ENCODE assay signal across 25 cellular contexts in genomic region chr3:105912891-105913290, GRCh38.
"Had no signal": no experiment of that assay in that cellular context is flagged by ENCODE, and none has a peak within 500 bp of the region (broad histone marks: within the 10 kb centered on the region; RNA-seq: fewer than 3 reads in every experiment).

No MANE protein-coding gene starts in this region.

- H3K4me3 Mint-ChIP-seq: dendritic cell treated with granulocyte-macrophage colony-stimulating factor and Interleukin-4, amounts not matched to agents 40 ng/mL and 50 ng/mL, for 4 days; effector memory CD8-positive, alpha-beta T cell; endodermal cell had no signal

- H3K27me3 ChIP-seq: colonic mucosa, esophagus muscularis mucosa, esophagus squamous epithelium, foreskin keratinocyte, gastrocnemius medialis, gastroesophageal sphincter, heart left ventricle, heart right ventricle had no signal

- H3K27ac Mint-ChIP-seq: dendritic cell treated with granulocyte-macrophage colony-stimulating factor and Interleukin-4, amounts not matched to agents 40 ng/mL and 50 ng/mL, for 4 days; effector memory CD8-positive, alpha-beta T cell; endodermal cell had no signal

- H3K9me3 ChIP-seq: colonic mucosa, esophagus squamous epithelium, gastrocnemius medialis had no signal

- H3K27ac ChIP-seq: colonic mucosa, coronary artery, dorsolateral prefrontal cortex, epithelial cell of prostate, esophagus muscularis mucosa, esophagus squamous epithelium, foreskin keratinocyte, gastrocnemius medialis, gastroesophageal sphincter, heart right ventricle had no signal

- H3K4me1 ChIP-seq: colonic mucosa, foreskin keratinocyte had no signal

- H3K9me3 Mint-ChIP-seq: effector memory CD8-positive, alpha-beta T cell had no signal

- H3K27me3 Mint-ChIP-seq: dendritic cell treated with granulocyte-macrophage colony-stimulating factor and Interleukin-4, amounts not matched to agents 40 ng/mL and 50 ng/mL, for 4 days; effector memory CD8-positive, alpha-beta T cell had no signal

- ATAC-seq: effector memory CD8-positive, alpha-beta T cell; esophagus mucosa; foreskin keratinocyte; gastrocnemius medialis; gastroesophageal sphincter; heart left ventricle; heart right ventricle had no signal

- H3K36me3 ChIP-seq: colonic mucosa, esophagus muscularis mucosa, esophagus squamous epithelium, gastrocnemius medialis, gastroesophageal sphincter, heart left ventricle, heart right ventricle had no signal

- DNase-seq: colonic mucosa; cortex of kidney; dermis blood vessel endothelial cell; dorsolateral prefrontal cortex; effector CD4-positive, alpha-beta T cell; effector CD8-positive, alpha-beta T cell; effector memory CD4-positive, alpha-beta T cell; effector memory CD8-positive, alpha-beta T cell; endodermal cell; erythroblast; esophagus squamous epithelium; foreskin fibroblast; foreskin keratinocyte; foreskin melanocyte; gastrocnemius medialis; glutamatergic neuron; head of caudate nucleus; heart left ventricle; heart right ventricle had no signal

- H3K4me3 ChIP-seq: colonic mucosa, coronary artery, dorsolateral prefrontal cortex, esophagus muscularis mucosa, esophagus squamous epithelium, gastrocnemius medialis, gastroesophageal sphincter, heart left ventricle, heart right ventricle had no signal

- H3K4me1 Mint-ChIP-seq: endodermal cell had no signal
